ENCODE assay signal across 13 cellular contexts in the genomic region with DNA sequence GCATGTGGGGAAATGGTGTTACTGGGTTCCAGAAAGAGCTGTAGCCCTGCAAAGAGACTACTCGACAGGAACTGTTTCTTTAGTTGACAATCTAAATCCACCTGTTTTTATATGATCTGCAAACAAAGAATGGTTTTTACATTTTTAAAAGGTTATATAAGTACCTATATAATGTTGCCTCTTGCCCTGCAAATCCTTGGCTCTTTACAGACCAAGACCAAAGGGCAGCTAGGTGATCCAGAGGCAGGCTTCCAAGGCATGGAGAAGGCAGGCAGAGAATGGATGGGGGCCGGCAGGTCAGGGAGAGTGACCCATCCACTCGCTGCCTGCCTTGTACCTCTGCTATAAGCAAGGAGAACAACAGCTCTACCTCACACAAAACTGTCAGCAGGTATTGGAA.
DNase-seq lines count a peak whose midpoint lies in the region; TF ChIP-seq lines count a peak whose summit lies in the region.
"Had no signal": no experiment of that assay in that cellular context is flagged by ENCODE, and none has a peak within 500 bp of the region (broad histone marks: within the 10 kb centered on the region; RNA-seq: fewer than 3 reads in every experiment).

No MANE protein-coding gene starts in this region.

- no peak overlapping the region for H3K4me2 ChIP-seq in skeletal muscle satellite cell (ENCODE audit: low read length)

- TF ChIP-seq CTCF in colonic mucosa (IDR thresholded peaks at IDR 0.05): no peak
- TF ChIP-seq CTCF in nephron progenitor cell (IDR thresholded peaks at IDR 0.05): no peak
- no peak for TF ChIP-seq CTCF in coronary artery (IDR thresholded peaks at IDR 0.05)

- no peak overlapping the region for H3K4me3 ChIP-seq in colonic mucosa
- H3K4me3 ChIP-seq in mucosa of rectum (ENCODE audit: low read length in 2 of 2): peak overlapping the region; percentile 23 to 24
- no peak overlapping the region for H3K4me3 ChIP-seq in skeletal muscle satellite cell (ENCODE audit: low read length)
- no peak overlapping the region for H3K4me3 ChIP-seq in CD8-positive, alpha-beta memory T cell (ENCODE audit: low read length)
- no peak overlapping the region for H3K4me3 ChIP-seq in coronary artery
- H3K4me3 ChIP-seq: GM23248 had no signal

- H3K9ac ChIP-seq in colonic mucosa (ENCODE audit: low read depth in 2 of 2, low read length in 2 of 2) (no peak overlapping the region), mucosa of rectum (ENCODE audit: low read depth in 1 of 2, low read length in 2 of 2) (no peak overlapping the region), skeletal muscle satellite cell (ENCODE audit: low read depth, low read length) (peak overlapping the region; percentile 13)

- peaks cover 80% of the 10 kb centered on the region for H3K36me3 Mint-ChIP-seq in nephron progenitor cell (ENCODE audit: low read depth)
- no peaks in the 10 kb centered on the region for H3K36me3 Mint-ChIP-seq in CD8-positive, alpha-beta memory T cell

- peak; percentile 35 for DNase-seq in colonic mucosa
- no peak for DNase-seq in nephron progenitor cell
- no peak for DNase-seq in CD8-positive, alpha-beta memory T cell
- DNase-seq in coronary artery (ENCODE audit: low spot score): no peak
- DNase-seq in islet precursor cell: no peak
- DNase-seq: C1 segment of cervical spinal cord; CD4-positive, alpha-beta T cell; EL; GM23248 had no signal

- H3K27ac Mint-ChIP-seq in nephron progenitor cell: no peak overlapping the region
- H3K27ac Mint-ChIP-seq in CD8-positive, alpha-beta memory T cell: no peak overlapping the region
- H3K27ac Mint-ChIP-seq: B cell; CD4-positive, alpha-beta T cell had no signal

- no peaks in the 10 kb centered on the region for H3K9me3 Mint-ChIP-seq in nephron progenitor cell
- H3K9me3 Mint-ChIP-seq in CD8-positive, alpha-beta memory T cell: peaks cover 0 to 3% (median 0%) of the 10 kb centered on the region in 5 donors
- H3K9me3 Mint-ChIP-seq: CD4-positive, alpha-beta T cell had no signal

- H3K27ac ChIP-seq in colonic mucosa (peak overlapping the region; percentile 58), mucosa of rectum (ENCODE audit: low read depth in 2 of 2, low read length in 2 of 2) (peak overlapping the region in 1 of 2 donors; percentile 15), coronary artery (peak overlapping the region in 1 of 2 donors; percentile 5)
- no peak overlapping the region for H3K27ac ChIP-seq in CD8-positive, alpha-beta memory T cell (ENCODE audit: low read depth, low read length)
- H3K27ac ChIP-seq: HL-60 had no signal

- H3K27me3 ChIP-seq in colonic mucosa (no peaks in the 10 kb centered on the region), mucosa of rectum (ENCODE audit: control insufficient read depth in 2 of 2, insufficient read depth in 2 of 2, low read length in 2 of 2) (no peaks in the 10 kb centered on the region), skeletal muscle satellite cell (ENCODE audit: control insufficient read depth, insufficient read depth, low read length) (no peaks in the 10 kb centered on the region)
- peaks cover 4% of the 10 kb centered on the region for H3K27me3 ChIP-seq in CD8-positive, alpha-beta memory T cell (ENCODE audit: insufficient read depth, low read length, poor library complexity, severe bottlenecking)

- peaks cover 22% of the 10 kb centered on the region for H3K4me1 Mint-ChIP-seq in nephron progenitor cell
- H3K4me1 Mint-ChIP-seq in CD8-positive, alpha-beta memory T cell: no peaks in the 10 kb centered on the region
- H3K4me1 Mint-ChIP-seq: B cell had no signal

- peaks cover 4% of the 10 kb centered on the region for H3K27me3 Mint-ChIP-seq in nephron progenitor cell (ENCODE audit: low read depth, poor library complexity)
- H3K27me3 Mint-ChIP-seq in CD8-positive, alpha-beta memory T cell: peaks cover 1 to 51% of the 10 kb centered on the region in 2 donors

- POLR2A ChIA-PET in CD8-positive, alpha-beta memory T cell (lab: Charles Lee): no interaction called here

- CTCF ChIA-PET in CD8-positive, alpha-beta memory T cell (lab: Charles Lee): no interaction called here

- intact Hi-C loops in colonic mucosa (cut with DNase I): no loop called here

- H3K4me3 Mint-ChIP-seq in nephron progenitor cell: no peak overlapping the region
- H3K4me3 Mint-ChIP-seq in CD8-positive, alpha-beta memory T cell: no peak overlapping the region
- H3K4me3 Mint-ChIP-seq: B cell; CD4-positive, alpha-beta T cell had no signal

- H3K9me3 ChIP-seq in colonic mucosa (no peaks in the 10 kb centered on the region), mucosa of rectum (ENCODE audit: control insufficient read depth in 2 of 2, low read length in 2 of 2) (no peaks in the 10 kb centered on the region), skeletal muscle satellite cell (replicated peaks; ENCODE audit: low read length) (no peaks in the 10 kb centered on the region)
- H3K9me3 ChIP-seq in CD8-positive, alpha-beta memory T cell (ENCODE audit: low read length): no peaks in the 10 kb centered on the region

- no peaks in the 10 kb centered on the region for H3K4me1 ChIP-seq in colonic mucosa
- peaks cover 7 to 21% of the 10 kb centered on the region in 2 donors for H3K4me1 ChIP-seq in mucosa of rectum (ENCODE audit: control insufficient read depth in 2 of 2, insufficient read depth in 2 of 2, low read length in 2 of 2)
- peaks cover 46% of the 10 kb centered on the region for H3K4me1 ChIP-seq in skeletal muscle satellite cell (ENCODE audit: control insufficient read depth, insufficient read depth, low read length)
- H3K4me1 ChIP-seq in CD8-positive, alpha-beta memory T cell (ENCODE audit: insufficient read depth, low read length): no peaks in the 10 kb centered on the region

- no peaks in the 10 kb centered on the region for H3K36me3 ChIP-seq in colonic mucosa
- peaks cover 3 to 4% of the 10 kb centered on the region in 2 donors for H3K36me3 ChIP-seq in mucosa of rectum (ENCODE audit: control insufficient read depth in 2 of 2, insufficient read depth in 2 of 2, low read length in 2 of 2)
- H3K36me3 ChIP-seq in skeletal muscle satellite cell (ENCODE audit: insufficient read depth, low read length): peaks cover 54% of the 10 kb centered on the region
- no peaks in the 10 kb centered on the region for H3K36me3 ChIP-seq in CD8-positive, alpha-beta memory T cell (ENCODE audit: insufficient read depth, low read length)

Comparison
In these comparisons a context has a peak if more than half of its experiments do, and no peak if none do; other contexts are left out.
1. H3K4me3 ChIP-seq: peak in mucosa of rectum (2 of 2); none in colonic mucosa (single experiment), skeletal muscle satellite cell (single experiment), CD8-positive, alpha-beta memory T cell (single experiment) and coronary artery (single experiment).